Comparison of ENCODE assay signal across 8 cellular contexts in genomic region chr3:194686414-194686815, GRCh38. TPM values are rescaled to one million over a fixed set of nuclear protein-coding genes. Genes with fewer than 3 reads are reported as not detected.
DNase-seq lines count a peak whose midpoint lies in the region; ATAC-seq and TF ChIP-seq lines count a peak whose summit lies in the region.

No MANE protein-coding gene starts in this region.

- H3K27ac ChIP-seq in BLaER1 treated with 17β-estradiol and CSF1 and Interleukin-3, amounts not matched to agents 10 nM and 100 nM: peak overlapping the region in 10 of 11 experiments; percentile 59 to 88 (median 86); a peak in 19 of 22 replicates
- no peak overlapping the region for H3K27ac ChIP-seq in duodenal mucosa (ENCODE audit: low read depth, low read length)
- H3K27ac ChIP-seq in neural cell (ENCODE audit: low read length): no peak overlapping the region

- no peaks in the 10 kb centered on the region for H3F3A ChIP-seq in neural cell (ENCODE audit: insufficient read depth, low read length, poor library complexity, severe bottlenecking)

- TF ChIP-seq CTCF in neural cell (IDR thresholded peaks at IDR 0.05; ENCODE audit: poor library complexity, severe bottlenecking): no peak

- H3K4me3 ChIP-seq in BLaER1 treated with 17β-estradiol and CSF1 and Interleukin-3, amounts not matched to agents 10 nM and 100 nM: peak overlapping the region; percentile 69 to 97 (median 89)
- peak overlapping the region; percentile 72 to 78 for H3K4me3 ChIP-seq in duodenal mucosa (ENCODE audit: low read depth in 1 of 2, low read length in 2 of 2)
- peak overlapping the region; percentile 74 for H3K4me3 ChIP-seq in neural cell (ENCODE audit: low read length)

- no peak for ATAC-seq in HG03521 (IDR thresholded peaks at IDR 0.05; ENCODE audit: unreplicated experiment)

- H3K9me2 ChIP-seq in neural cell (ENCODE audit: insufficient read depth, low read length): no peaks in the 10 kb centered on the region

- peaks cover 0 to 47% (median 39%) of the 10 kb centered on the region in 11 experiments; a peak in 18 of 22 replicates for H4K20me1 ChIP-seq in BLaER1 treated with 17β-estradiol and CSF1 and Interleukin-3, amounts not matched to agents 10 nM and 100 nM
- no peaks in the 10 kb centered on the region for H4K20me1 ChIP-seq in neural cell (ENCODE audit: insufficient read depth)

- H3K36me3 ChIP-seq in BLaER1 treated with 17β-estradiol and CSF1 and Interleukin-3, amounts not matched to agents 10 nM and 100 nM: peaks cover 0 to 36% (median 12%) of the 10 kb centered on the region in 11 experiments; a peak in 12 of 22 replicates
- H3K36me3 ChIP-seq in duodenal mucosa (ENCODE audit: control insufficient read depth in 1 of 2, insufficient read depth in 2 of 2, low read length in 2 of 2) (no peaks in the 10 kb centered on the region), neural cell (ENCODE audit: insufficient read depth, low read length) (no peaks in the 10 kb centered on the region)

- H3K27me3 ChIP-seq in BLaER1 treated with 17β-estradiol and CSF1 and Interleukin-3, amounts not matched to agents 10 nM and 100 nM: no peaks in the 10 kb centered on the region
- H3K27me3 ChIP-seq in duodenal mucosa (ENCODE audit: control insufficient read depth in 1 of 2, insufficient read depth in 2 of 2, low read length in 2 of 2) (peaks cover 13 to 14% of the 10 kb centered on the region in 2 donors), neural cell (ENCODE audit: insufficient read depth, low read depth, low read length) (peaks cover 55% of the 10 kb centered on the region)

- no peaks in the 10 kb centered on the region for H3K79me2 ChIP-seq in neural cell (replicated peaks; ENCODE audit: insufficient read depth, low read length)

- H3K4me1 ChIP-seq in BLaER1 treated with 17β-estradiol and CSF1 and Interleukin-3, amounts not matched to agents 10 nM and 100 nM: peaks cover 58 to 82% (median 69%) of the 10 kb centered on the region in 10 experiments
- H3K4me1 ChIP-seq in duodenal mucosa (ENCODE audit: control insufficient read depth in 1 of 2, insufficient read depth in 2 of 2, low read length in 2 of 2): peaks cover 31 to 39% of the 10 kb centered on the region in 2 donors

- peak overlapping the region; percentile 90 to 100 (median 98) for H3K4me2 ChIP-seq in BLaER1 treated with 17β-estradiol and CSF1 and Interleukin-3, amounts not matched to agents 10 nM and 100 nM
- peak overlapping the region; percentile 73 for H3K4me2 ChIP-seq in neural cell (ENCODE audit: low read length)

- no peak for TF ChIP-seq EP300 in neural cell (conservative IDR thresholded peaks at IDR 0.05; ENCODE audit: poor library complexity, severe bottlenecking)

- DNase-seq in NAMALWA (ENCODE audit: low spot score) (peak; percentile 52), occipital lobe (lab: John Stamatoyannopoulos, UW) (no peak), mucosa of gallbladder (ENCODE audit: low spot score) (no peak), SHP77 (lab: John Stamatoyannopoulos, UW) (no peak)

- H2AFZ ChIP-seq in neural cell (ENCODE audit: low read depth, low read length): no peak overlapping the region

- H3K9me3 ChIP-seq in BLaER1 treated with 17β-estradiol and CSF1 and Interleukin-3, amounts not matched to agents 10 nM and 100 nM (replicated peaks in 1 of 11): no peaks in the 10 kb centered on the region; a peak in 1 of 22 replicates
- H3K9me3 ChIP-seq in duodenal mucosa (ENCODE audit: control insufficient read depth in 1 of 2, low read length in 2 of 2) (no peaks in the 10 kb centered on the region), neural cell (ENCODE audit: low read length) (no peaks in the 10 kb centered on the region)

- no peak for TF ChIP-seq RAD21 in neural cell (conservative IDR thresholded peaks at IDR 0.05)

- H3K9ac ChIP-seq in BLaER1 treated with 17β-estradiol and CSF1 and Interleukin-3, amounts not matched to agents 10 nM and 100 nM: peak overlapping the region; percentile 73 to 93 (median 90)
- H3K9ac ChIP-seq in duodenal mucosa (ENCODE audit: low read depth in 1 of 2, low read length in 2 of 2) (peak overlapping the region; percentile 18 to 54), neural cell (ENCODE audit: low read length) (peak overlapping the region; percentile 36)

TF ChIP-seq in neural cell, 6 proteins besides CTCF, POLR2A, EP300 and RAD21:
- no peak for TF ChIP-seq SMC3 (conservative IDR thresholded peaks at IDR 0.05; ENCODE audit: poor library complexity)
- TF ChIP-seq EZH2 (IDR thresholded peaks at IDR 0.05; ENCODE audit: borderline replicate concordance, insufficient read depth, low read length, poor library complexity, severe bottlenecking): no peak
- TF ChIP-seq, protein P1, sequence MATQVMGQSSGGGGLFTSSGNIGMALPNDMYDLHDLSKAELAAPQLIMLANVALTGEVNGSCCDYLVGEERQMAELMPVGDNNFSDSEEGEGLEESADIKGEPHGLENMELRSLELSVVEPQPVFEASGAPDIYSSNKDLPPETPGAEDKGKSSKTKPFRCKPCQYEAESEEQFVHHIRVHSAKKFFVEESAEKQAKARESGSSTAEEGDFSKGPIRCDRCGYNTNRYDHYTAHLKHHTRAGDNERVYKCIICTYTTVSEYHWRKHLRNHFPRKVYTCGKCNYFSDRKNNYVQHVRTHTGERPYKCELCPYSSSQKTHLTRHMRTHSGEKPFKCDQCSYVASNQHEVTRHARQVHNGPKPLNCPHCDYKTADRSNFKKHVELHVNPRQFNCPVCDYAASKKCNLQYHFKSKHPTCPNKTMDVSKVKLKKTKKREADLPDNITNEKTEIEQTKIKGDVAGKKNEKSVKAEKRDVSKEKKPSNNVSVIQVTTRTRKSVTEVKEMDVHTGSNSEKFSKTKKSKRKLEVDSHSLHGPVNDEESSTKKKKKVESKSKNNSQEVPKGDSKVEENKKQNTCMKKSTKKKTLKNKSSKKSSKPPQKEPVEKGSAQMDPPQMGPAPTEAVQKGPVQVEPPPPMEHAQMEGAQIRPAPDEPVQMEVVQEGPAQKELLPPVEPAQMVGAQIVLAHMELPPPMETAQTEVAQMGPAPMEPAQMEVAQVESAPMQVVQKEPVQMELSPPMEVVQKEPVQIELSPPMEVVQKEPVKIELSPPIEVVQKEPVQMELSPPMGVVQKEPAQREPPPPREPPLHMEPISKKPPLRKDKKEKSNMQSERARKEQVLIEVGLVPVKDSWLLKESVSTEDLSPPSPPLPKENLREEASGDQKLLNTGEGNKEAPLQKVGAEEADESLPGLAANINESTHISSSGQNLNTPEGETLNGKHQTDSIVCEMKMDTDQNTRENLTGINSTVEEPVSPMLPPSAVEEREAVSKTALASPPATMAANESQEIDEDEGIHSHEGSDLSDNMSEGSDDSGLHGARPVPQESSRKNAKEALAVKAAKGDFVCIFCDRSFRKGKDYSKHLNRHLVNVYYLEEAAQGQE (IDR thresholded peaks at IDR 0.05; ENCODE audit: borderline replicate concordance): no peak
- no peak for TF ChIP-seq TAF1 (IDR thresholded peaks at IDR 0.05; ENCODE audit: low read depth)
- TF ChIP-seq POLR2AphosphoS5 (IDR thresholded peaks at IDR 0.05): no peak
- TF ChIP-seq MXI1 (conservative IDR thresholded peaks at IDR 0.05; ENCODE audit: poor library complexity, severe bottlenecking): no peak

RNA-seq across cellular contexts. Expression of gene FAM43A, which starts 0.7 kb away (rescaled TPM):
- polyA plus RNA-seq in neural cell: 0.59 and 0.82 TPM in 2 replicates
- 1.2 TPM in 2 replicates for polyA minus RNA-seq in neural cell
- total RNA-seq in occipital lobe (5.3 TPM), mucosa of gallbladder (8.9 TPM)

RNA-seq across cellular contexts. Expression of gene LSG1, which starts 14.4 kb away (rescaled TPM):
- polyA plus RNA-seq in neural cell: 25.6 and 35.5 TPM in 2 replicates
- 35.8 and 37.6 TPM in 2 replicates for polyA minus RNA-seq in neural cell
- total RNA-seq in occipital lobe: 42.4 TPM
- total RNA-seq in mucosa of gallbladder: 31.8 TPM

RNA-seq across cellular contexts. Expression of gene TMEM44, which starts 53.2 kb away (rescaled TPM):
- polyA plus RNA-seq in neural cell: 40.6 and 59.3 TPM in 2 replicates
- 34.3 and 38.0 TPM in 2 replicates for polyA minus RNA-seq in neural cell
- total RNA-seq in occipital lobe: 20.6 TPM
- total RNA-seq in mucosa of gallbladder: 20.2 TPM

Comparison
In these comparisons a context has a peak if more than half of its experiments do, and no peak if none do; other contexts are left out.
1. H3K27ac ChIP-seq: peak in BLaER1 treated with 17β-estradiol and CSF1 and Interleukin-3, amounts not matched to agents 10 nM and 100 nM (10 of 11); none in duodenal mucosa (single experiment) and neural cell (single experiment).
2. H3K9ac ChIP-seq: peak in every context shown above with its lines; median percentile 90 in BLaER1 treated with 17β-estradiol and CSF1 and Interleukin-3, amounts not matched to agents 10 nM and 100 nM; 36 in duodenal mucosa; 36 in neural cell.
3. Peak in every context shown above with its lines, with median percentiles within 50 percentile points of each other: H3K4me3 ChIP-seq.